ENCODE assay signal across 8 cellular contexts in genomic region chr10:119030421-119031250, GRCh38. TPM values are rescaled to one million over a fixed set of nuclear protein-coding genes. Genes with fewer than 3 reads are reported as not detected.
DNase-seq lines count a peak whose midpoint lies in the region; ATAC-seq and TF ChIP-seq lines count a peak whose summit lies in the region.

No MANE protein-coding gene starts in this region.

- H4K20me1 ChIP-seq in IMR-90 (ENCODE audit: insufficient read depth, low read length) (peaks cover 44% of the 10 kb centered on the region), SU-DHL-6 (ENCODE audit: low read depth, low read length) (0 out of 2 replicates have a peak, but pooled peaks cover 4% of the 10 kb centered on the region)

- H2AK9ac ChIP-seq in IMR-90 (replicated peaks; ENCODE audit: low read depth, low read length, poor library complexity): peak overlapping the region; percentile 59

- H4K8ac ChIP-seq in IMR-90 (ENCODE audit: low read depth in 2 of 2, low read length in 2 of 2): no peak overlapping the region

- intact Hi-C loops in IMR-90 (cut with micrococcal nuclease): loop anchor here (5.0 kb wide), 1 partner anchor 278 kb away; the partner anchor contains the start of gene CACUL1

- no peak overlapping the region for H3K27ac ChIP-seq in IMR-90 (ENCODE audit: insufficient read depth, low read length)
- H3K27ac ChIP-seq in SU-DHL-6 (ENCODE audit: low read depth, low read length): peak overlapping the region; percentile 55

- H3K27me3 ChIP-seq in IMR-90 (ENCODE audit: control insufficient read depth, insufficient read depth, low read length) (no peaks in the 10 kb centered on the region), SU-DHL-6 (ENCODE audit: low read length) (no peaks in the 10 kb centered on the region)

- 3% methylated on average over 32 of the region's 65 CpGs; no CpG with 5 or more reads in 1 of the 2 experiments for whole genome bisulfite sequencing in IMR-90 (ENCODE audit: extremely low coverage in 2 of 2, insufficient read length in 1 of 2), 2 experiments

- no peak overlapping the region for H2BK20ac ChIP-seq in IMR-90 (ENCODE audit: low read depth, low read length)

- peaks cover 10 to 18% of the 10 kb centered on the region in 2 experiments for H3K79me1 ChIP-seq in IMR-90 (ENCODE audit: low read depth in 1 of 2, low read length in 2 of 2)

- no TSS peak for BruUV-seq in IMR-90 (replicated peaks; lab: Mats Ljungman, UMichigan)

- H3K9ac ChIP-seq in IMR-90 (ENCODE audit: low read depth, low read length) (no peak overlapping the region), SU-DHL-6 (ENCODE audit: low read length) (peak overlapping the region; percentile 59)

- peaks cover 4% of the 10 kb centered on the region for H3K4me1 ChIP-seq in IMR-90 (ENCODE audit: control insufficient read depth, insufficient read depth, low read length)

- H3K9me1 ChIP-seq in IMR-90 (ENCODE audit: insufficient read depth, low read length): no peaks in the 10 kb centered on the region; the same call in 1 of the 2 replicates

- TF ChIP-seq POLR2A in IMR-90 (IDR thresholded peaks at IDR 0.05; ENCODE audit: low read depth, low read length): no peak

- H3K4ac ChIP-seq in IMR-90 (ENCODE audit: low read depth, low read length): no peak overlapping the region

- no peak overlapping the region for H4K5ac ChIP-seq in IMR-90 (ENCODE audit: low read depth, low read length)

- no peaks in the 10 kb centered on the region for H3K79me2 ChIP-seq in SU-DHL-6 (ENCODE audit: insufficient read depth, low read length)

- H2BK15ac ChIP-seq in IMR-90 (ENCODE audit: low read depth, low read length): no peak overlapping the region

- dilution Hi-C loops in IMR-90 (cut with HindIII; ENCODE audit: low sequenced_read_pairs, unreplicated experiment): no loop called here

- peak overlapping the region; percentile 78 for H3K4me2 ChIP-seq in IMR-90 (ENCODE audit: low read depth, low read length)
- H3K4me2 ChIP-seq in SU-DHL-6 (ENCODE audit: low read depth, low read length, poor library complexity, severe bottlenecking): peak overlapping the region; percentile 64

- TF ChIP-seq CTCF in IMR-90 (conservative IDR thresholded peaks at IDR 0.05; ENCODE audit: low read depth, low read length): no peak
- no peak for TF ChIP-seq CTCF in SU-DHL-6 (IDR thresholded peaks at IDR 0.05; ENCODE audit: insufficient read depth, low read length, poor library complexity, severe bottlenecking)

- H3K14ac ChIP-seq in IMR-90 (replicated peaks; ENCODE audit: low read depth, low read length): no peak overlapping the region

- no peak overlapping the region for H4K91ac ChIP-seq in IMR-90 (ENCODE audit: insufficient read depth, low read depth, low read length)

- no peak overlapping the region for H3K56ac ChIP-seq in IMR-90 (ENCODE audit: extremely low read depth, insufficient read depth, low read length)

- H3K4me3 ChIP-seq in GM08714 (ENCODE audit: low read length): peak overlapping the region; percentile 17
- H3K4me3 ChIP-seq in IMR-90 (ENCODE audit: insufficient read depth, low read depth, low read length): peak overlapping the region; percentile 60
- peak overlapping the region; percentile 36 for H3K4me3 ChIP-seq in SU-DHL-6 (ENCODE audit: insufficient read depth, low read length, poor library complexity, severe bottlenecking)

- no peak overlapping the region for H2BK120ac ChIP-seq in IMR-90 (ENCODE audit: low read depth, low read length)

- POLR2A ChIA-PET in IMR-90 (lab: Charles Lee; ENCODE audit: unreplicated experiment): no interaction called here

- no peaks in the 10 kb centered on the region for H3K9me3 ChIP-seq in IMR-90 (ENCODE audit: control insufficient read depth, insufficient read depth, low read length)
- no peaks in the 10 kb centered on the region for H3K9me3 ChIP-seq in SU-DHL-6 (ENCODE audit: insufficient read depth, low read length)

- no peak overlapping the region for H3K18ac ChIP-seq in IMR-90 (ENCODE audit: low read depth, low read length)

- H2AK5ac ChIP-seq in IMR-90 (ENCODE audit: low read depth, low read length): no peak overlapping the region

- H2BK5ac ChIP-seq in IMR-90 (ENCODE audit: low read depth, low read length, poor library complexity, severe bottlenecking): no peak overlapping the region

- peak overlapping the region; percentile 73 for H2AFZ ChIP-seq in IMR-90 (replicated peaks; ENCODE audit: low read length, poor library complexity)
- H2AFZ ChIP-seq in SU-DHL-6 (ENCODE audit: low read depth, low read length, severe bottlenecking): no peak overlapping the region

- CTCF ChIA-PET in IMR-90 (lab: Yijun Ruan, JAX): interaction anchor here (0.7 kb wide), 1 partner anchor 181 kb away, joined by 3 read pairs; no protein-coding TSS in a partner anchor

- in situ Hi-C loops in IMR-90 (cut with MboI; ENCODE audit: low sequenced_read_pairs): no loop called here

- peak overlapping the region; percentile 85; the same call in 1 of the 2 replicates for H3K23ac ChIP-seq in IMR-90 (ENCODE audit: low read depth, low read length)

- ATAC-seq in GM21619 (IDR thresholded peaks at IDR 0.05; ENCODE audit: unreplicated experiment): peak; percentile 48
- peak; percentile 9 for ATAC-seq in IMR-90 (ENCODE audit: low read depth)

- peaks cover 39% of the 10 kb centered on the region for H3F3A ChIP-seq in SU-DHL-6 (ENCODE audit: insufficient read depth)

- TF ChIP-seq RAD21 in IMR-90 (IDR thresholded peaks at IDR 0.05; ENCODE audit: low read length): no peak

- H3K36me3 ChIP-seq in IMR-90 (ENCODE audit: control insufficient read depth, insufficient read depth, low read length): peaks cover 7% of the 10 kb centered on the region
- H3K36me3 ChIP-seq in SU-DHL-6 (ENCODE audit: low read length): peaks cover 17% of the 10 kb centered on the region

- DNase-seq in IMR-90: peak; percentile 47
- DNase-seq in astrocyte of the hippocampus (ENCODE audit: low read depth, low spot score): peak; percentile 73
- peak; percentile 58 for DNase-seq in iPS-NIHi7 (ENCODE audit: extremely low spot score)
- peak; percentile 55 for DNase-seq in stimulated activated CD4-positive, alpha-beta T cell treated with anti-CD3 and anti-CD28 coated beads, Interleukin-1b, Interleukin-23, amount 100 ng/mL, for 48 hours
- no peak for DNase-seq in NCI-H446 treated with DMSO at 0.1 percent for 48 hours (lab: John Stamatoyannopoulos, UW)

- no peaks in the 10 kb centered on the region for H3K9me2 ChIP-seq in SU-DHL-6 (replicated peaks; ENCODE audit: insufficient read depth, low read length)

TF ChIP-seq in IMR-90, 13 proteins besides CTCF, POLR2A, EP300 and RAD21:
- peak; percentile 11; the same call in 1 of the 2 replicates for TF ChIP-seq BHLHE40 (IDR thresholded peaks at IDR 0.05; ENCODE audit: low read depth, low read length)
- TF ChIP-seq CEBPB (IDR thresholded peaks at IDR 0.05; ENCODE audit: low read depth, low read length): no peak
- TF ChIP-seq MXI1 (IDR thresholded peaks at IDR 0.05; ENCODE audit: borderline replicate concordance, low read depth, low read length): 0 out of 2 replicates have a peak, but pooled peaks have one; percentile 18
- no peak for TF ChIP-seq ELK1 (IDR thresholded peaks at IDR 0.05; ENCODE audit: borderline replicate concordance, low read depth, low read length)
- TF ChIP-seq MAZ (IDR thresholded peaks at IDR 0.05; ENCODE audit: borderline replicate concordance, low read depth, low read length): no peak
- no peak for TF ChIP-seq CHD1 (IDR thresholded peaks at IDR 0.05; ENCODE audit: low read depth, low read length)
TF ChIP-seq in IMR-90: peak in this region for 2.

RNA-seq across cellular contexts. Expression of gene NANOS1, which starts 1.1 kb away (rescaled TPM):
- under 0.01 and 0.28 TPM in 2 replicates for total RNA-seq in IMR-90 (2012; rRNA removed)
- 0.12 and 0.19 TPM in 2 replicates for polyA plus RNA-seq in IMR-90 (2012; rRNA removed)
- 0.02 and 0.51 TPM in 2 replicates for polyA plus RNA-seq in IMR-90 (2012; cell fraction: cytosol; rRNA removed)
- 0.03 and 0.16 TPM in 2 replicates for polyA plus RNA-seq in IMR-90 (2012; cell fraction: nucleus; rRNA removed; ENCODE audit: low replicate concordance)

RNA-seq across cellular contexts. Expression of gene EIF3A, which starts 50.0 kb away (rescaled TPM):
- 145 and 156 TPM in 2 replicates for total RNA-seq in IMR-90 (2012; rRNA removed)
- polyA plus RNA-seq in IMR-90 (2012; rRNA removed): 39.1 and 49.6 TPM in 2 replicates
- 11.3 and 13.5 TPM in 2 replicates for polyA plus RNA-seq in IMR-90 (2012; cell fraction: cytosol; rRNA removed)
- 7.7 and 33.1 TPM in 2 replicates for polyA plus RNA-seq in IMR-90 (2012; cell fraction: nucleus; rRNA removed; ENCODE audit: low replicate concordance)
